Comparison of ENCODE assay signal across 1 cellular context in the genomic region with DNA sequence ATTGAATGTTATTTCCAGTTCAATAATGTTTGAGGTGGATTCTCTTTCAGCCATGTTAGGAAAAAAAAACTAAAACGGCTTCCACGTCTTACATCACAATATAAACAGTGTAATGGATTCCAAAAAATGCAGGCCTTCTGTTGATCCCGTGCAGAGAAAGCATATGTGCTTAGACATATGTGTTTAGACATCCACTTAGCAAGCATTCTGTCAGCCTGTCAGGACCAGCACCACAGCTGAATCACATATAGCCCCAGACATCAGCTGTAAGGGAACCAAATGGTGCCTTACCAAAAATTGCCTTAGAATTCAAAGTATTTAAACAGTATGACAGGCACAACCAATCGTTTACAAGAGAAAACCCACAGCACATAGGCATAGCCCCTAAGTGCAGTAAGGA.
TF ChIP-seq lines count a peak whose summit lies in the region.

No MANE protein-coding gene starts in this region.

TF ChIP-seq in SK-N-SH, 30 proteins besides CTCF, POLR2A, EP300 and RAD21 (continued from another document):
- no peak for TF ChIP-seq FOXJ3 (CRISPR knock-in tag; IDR thresholded peaks at IDR 0.05)
- TF ChIP-seq SMC3 (IDR thresholded peaks at IDR 0.05; ENCODE audit: low read depth, low read length) = no peak
- TF ChIP-seq, protein P1, sequence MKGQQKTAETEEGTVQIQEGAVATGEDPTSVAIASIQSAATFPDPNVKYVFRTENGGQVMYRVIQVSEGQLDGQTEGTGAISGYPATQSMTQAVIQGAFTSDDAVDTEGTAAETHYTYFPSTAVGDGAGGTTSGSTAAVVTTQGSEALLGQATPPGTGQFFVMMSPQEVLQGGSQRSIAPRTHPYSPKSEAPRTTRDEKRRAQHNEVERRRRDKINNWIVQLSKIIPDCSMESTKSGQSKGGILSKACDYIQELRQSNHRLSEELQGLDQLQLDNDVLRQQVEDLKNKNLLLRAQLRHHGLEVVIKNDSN (IDR thresholded peaks at IDR 0.05; ENCODE audit: borderline replicate concordance, low read depth) = no peak
- TF ChIP-seq TCF12 (IDR thresholded peaks at IDR 0.05) = no peak
- TF ChIP-seq TEAD4 (IDR thresholded peaks at IDR 0.05; ENCODE audit: borderline replicate concordance, insufficient read depth) = no peak
- TF ChIP-seq MEF2A (IDR thresholded peaks at IDR 0.05; ENCODE audit: borderline replicate concordance, low read depth) = no peak
- TF ChIP-seq FOXM1 (IDR thresholded peaks at IDR 0.05; ENCODE audit: low read depth) = no peak
- no peak for TF ChIP-seq NRF1 (IDR thresholded peaks at IDR 0.05; ENCODE audit: low read depth, low read length)
- TF ChIP-seq POLR2AphosphoS5 (IDR thresholded peaks at IDR 0.05; ENCODE audit: low read depth, low read length) = no peak
- no peak for TF ChIP-seq TAF1 (IDR thresholded peaks at IDR 0.05; ENCODE audit: borderline replicate concordance, low read depth, low read length)
- no peak for TF ChIP-seq MXI1 (IDR thresholded peaks at IDR 0.05; ENCODE audit: low read depth, low read length)
- TF ChIP-seq, protein P2, sequence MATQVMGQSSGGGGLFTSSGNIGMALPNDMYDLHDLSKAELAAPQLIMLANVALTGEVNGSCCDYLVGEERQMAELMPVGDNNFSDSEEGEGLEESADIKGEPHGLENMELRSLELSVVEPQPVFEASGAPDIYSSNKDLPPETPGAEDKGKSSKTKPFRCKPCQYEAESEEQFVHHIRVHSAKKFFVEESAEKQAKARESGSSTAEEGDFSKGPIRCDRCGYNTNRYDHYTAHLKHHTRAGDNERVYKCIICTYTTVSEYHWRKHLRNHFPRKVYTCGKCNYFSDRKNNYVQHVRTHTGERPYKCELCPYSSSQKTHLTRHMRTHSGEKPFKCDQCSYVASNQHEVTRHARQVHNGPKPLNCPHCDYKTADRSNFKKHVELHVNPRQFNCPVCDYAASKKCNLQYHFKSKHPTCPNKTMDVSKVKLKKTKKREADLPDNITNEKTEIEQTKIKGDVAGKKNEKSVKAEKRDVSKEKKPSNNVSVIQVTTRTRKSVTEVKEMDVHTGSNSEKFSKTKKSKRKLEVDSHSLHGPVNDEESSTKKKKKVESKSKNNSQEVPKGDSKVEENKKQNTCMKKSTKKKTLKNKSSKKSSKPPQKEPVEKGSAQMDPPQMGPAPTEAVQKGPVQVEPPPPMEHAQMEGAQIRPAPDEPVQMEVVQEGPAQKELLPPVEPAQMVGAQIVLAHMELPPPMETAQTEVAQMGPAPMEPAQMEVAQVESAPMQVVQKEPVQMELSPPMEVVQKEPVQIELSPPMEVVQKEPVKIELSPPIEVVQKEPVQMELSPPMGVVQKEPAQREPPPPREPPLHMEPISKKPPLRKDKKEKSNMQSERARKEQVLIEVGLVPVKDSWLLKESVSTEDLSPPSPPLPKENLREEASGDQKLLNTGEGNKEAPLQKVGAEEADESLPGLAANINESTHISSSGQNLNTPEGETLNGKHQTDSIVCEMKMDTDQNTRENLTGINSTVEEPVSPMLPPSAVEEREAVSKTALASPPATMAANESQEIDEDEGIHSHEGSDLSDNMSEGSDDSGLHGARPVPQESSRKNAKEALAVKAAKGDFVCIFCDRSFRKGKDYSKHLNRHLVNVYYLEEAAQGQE (IDR thresholded peaks at IDR 0.05; ENCODE audit: low read depth, low read length) = no peak
- TF ChIP-seq CHD2 (IDR thresholded peaks at IDR 0.05; ENCODE audit: low read length, partially characterized antibody) = no peak
